Comparison of ENCODE assay signal across 1 cellular context in genomic region chr18:32919799-32920198, GRCh38.
A peak's percentile ranks its signal among the peaks of the same experiment; 100 is the strongest.
TF ChIP-seq lines count a peak whose summit lies in the region.

No MANE protein-coding gene starts in this region.

TF ChIP-seq in HepG2, 621 proteins besides CTCF, POLR2A, EP300 and RAD21 (continued from another document and continues in another):
- TF ChIP-seq, protein P1, sequence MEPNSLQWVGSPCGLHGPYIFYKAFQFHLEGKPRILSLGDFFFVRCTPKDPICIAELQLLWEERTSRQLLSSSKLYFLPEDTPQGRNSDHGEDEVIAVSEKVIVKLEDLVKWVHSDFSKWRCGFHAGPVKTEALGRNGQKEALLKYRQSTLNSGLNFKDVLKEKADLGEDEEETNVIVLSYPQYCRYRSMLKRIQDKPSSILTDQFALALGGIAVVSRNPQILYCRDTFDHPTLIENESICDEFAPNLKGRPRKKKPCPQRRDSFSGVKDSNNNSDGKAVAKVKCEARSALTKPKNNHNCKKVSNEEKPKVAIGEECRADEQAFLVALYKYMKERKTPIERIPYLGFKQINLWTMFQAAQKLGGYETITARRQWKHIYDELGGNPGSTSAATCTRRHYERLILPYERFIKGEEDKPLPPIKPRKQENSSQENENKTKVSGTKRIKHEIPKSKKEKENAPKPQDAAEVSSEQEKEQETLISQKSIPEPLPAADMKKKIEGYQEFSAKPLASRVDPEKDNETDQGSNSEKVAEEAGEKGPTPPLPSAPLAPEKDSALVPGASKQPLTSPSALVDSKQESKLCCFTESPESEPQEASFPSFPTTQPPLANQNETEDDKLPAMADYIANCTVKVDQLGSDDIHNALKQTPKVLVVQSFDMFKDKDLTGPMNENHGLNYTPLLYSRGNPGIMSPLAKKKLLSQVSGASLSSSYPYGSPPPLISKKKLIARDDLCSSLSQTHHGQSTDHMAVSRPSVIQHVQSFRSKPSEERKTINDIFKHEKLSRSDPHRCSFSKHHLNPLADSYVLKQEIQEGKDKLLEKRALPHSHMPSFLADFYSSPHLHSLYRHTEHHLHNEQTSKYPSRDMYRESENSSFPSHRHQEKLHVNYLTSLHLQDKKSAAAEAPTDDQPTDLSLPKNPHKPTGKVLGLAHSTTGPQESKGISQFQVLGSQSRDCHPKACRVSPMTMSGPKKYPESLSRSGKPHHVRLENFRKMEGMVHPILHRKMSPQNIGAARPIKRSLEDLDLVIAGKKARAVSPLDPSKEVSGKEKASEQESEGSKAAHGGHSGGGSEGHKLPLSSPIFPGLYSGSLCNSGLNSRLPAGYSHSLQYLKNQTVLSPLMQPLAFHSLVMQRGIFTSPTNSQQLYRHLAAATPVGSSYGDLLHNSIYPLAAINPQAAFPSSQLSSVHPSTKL (CRISPR knock-in tag; IDR thresholded peaks at IDR 0.05), result peak; percentile 66
- TF ChIP-seq GATAD1 (CRISPR knock-in tag; IDR thresholded peaks at IDR 0.05), result no peak
- TF ChIP-seq ZNF317 (CRISPR knock-in tag; IDR thresholded peaks at IDR 0.05), result no peak
- TF ChIP-seq RFX1 (IDR thresholded peaks at IDR 0.05), result no peak
- peak; percentile 32; the same call in 1 of the 2 replicates for TF ChIP-seq ZNF788 (CRISPR knock-in tag; IDR thresholded peaks at IDR 0.05; ENCODE audit: borderline replicate concordance)
- TF ChIP-seq ZNF639 (CRISPR knock-in tag; conservative IDR thresholded peaks at IDR 0.05), result no peak
- TF ChIP-seq ZNF709 (CRISPR knock-in tag; IDR thresholded peaks at IDR 0.05), result no peak
- peak; percentile 46; the same call in 1 of the 2 replicates for TF ChIP-seq POGZ (CRISPR knock-in tag; IDR thresholded peaks at IDR 0.05)
- TF ChIP-seq, protein P2, sequence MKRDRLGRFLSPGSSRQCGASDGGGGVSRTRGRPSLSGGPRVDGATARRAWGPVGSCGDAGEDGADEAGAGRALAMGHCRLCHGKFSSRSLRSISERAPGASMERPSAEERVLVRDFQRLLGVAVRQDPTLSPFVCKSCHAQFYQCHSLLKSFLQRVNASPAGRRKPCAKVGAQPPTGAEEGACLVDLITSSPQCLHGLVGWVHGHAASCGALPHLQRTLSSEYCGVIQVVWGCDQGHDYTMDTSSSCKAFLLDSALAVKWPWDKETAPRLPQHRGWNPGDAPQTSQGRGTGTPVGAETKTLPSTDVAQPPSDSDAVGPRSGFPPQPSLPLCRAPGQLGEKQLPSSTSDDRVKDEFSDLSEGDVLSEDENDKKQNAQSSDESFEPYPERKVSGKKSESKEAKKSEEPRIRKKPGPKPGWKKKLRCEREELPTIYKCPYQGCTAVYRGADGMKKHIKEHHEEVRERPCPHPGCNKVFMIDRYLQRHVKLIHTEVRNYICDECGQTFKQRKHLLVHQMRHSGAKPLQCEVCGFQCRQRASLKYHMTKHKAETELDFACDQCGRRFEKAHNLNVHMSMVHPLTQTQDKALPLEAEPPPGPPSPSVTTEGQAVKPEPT (CRISPR knock-in tag; IDR thresholded peaks at IDR 0.05; ENCODE audit: low read depth), result no peak
- TF ChIP-seq, protein P3, sequence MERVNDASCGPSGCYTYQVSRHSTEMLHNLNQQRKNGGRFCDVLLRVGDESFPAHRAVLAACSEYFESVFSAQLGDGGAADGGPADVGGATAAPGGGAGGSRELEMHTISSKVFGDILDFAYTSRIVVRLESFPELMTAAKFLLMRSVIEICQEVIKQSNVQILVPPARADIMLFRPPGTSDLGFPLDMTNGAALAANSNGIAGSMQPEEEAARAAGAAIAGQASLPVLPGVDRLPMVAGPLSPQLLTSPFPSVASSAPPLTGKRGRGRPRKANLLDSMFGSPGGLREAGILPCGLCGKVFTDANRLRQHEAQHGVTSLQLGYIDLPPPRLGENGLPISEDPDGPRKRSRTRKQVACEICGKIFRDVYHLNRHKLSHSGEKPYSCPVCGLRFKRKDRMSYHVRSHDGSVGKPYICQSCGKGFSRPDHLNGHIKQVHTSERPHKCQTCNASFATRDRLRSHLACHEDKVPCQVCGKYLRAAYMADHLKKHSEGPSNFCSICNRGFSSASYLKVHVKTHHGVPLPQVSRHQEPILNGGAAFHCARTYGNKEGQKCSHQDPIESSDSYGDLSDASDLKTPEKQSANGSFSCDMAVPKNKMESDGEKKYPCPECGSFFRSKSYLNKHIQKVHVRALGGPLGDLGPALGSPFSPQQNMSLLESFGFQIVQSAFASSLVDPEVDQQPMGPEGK (CRISPR knock-in tag; IDR thresholded peaks at IDR 0.05), result peak; percentile 27; the same call in 1 of the 2 replicates
- peak; percentile 38; the same call in 1 of the 2 replicates for TF ChIP-seq FOXA3 (CRISPR knock-in tag; IDR thresholded peaks at IDR 0.05)
- TF ChIP-seq ZNF766 (CRISPR knock-in tag; IDR thresholded peaks at IDR 0.05; ENCODE audit: borderline replicate concordance), result no peak
- no peak for TF ChIP-seq NKX3-1 (CRISPR knock-in tag; IDR thresholded peaks at IDR 0.05)
- peak; percentile 93 for TF ChIP-seq SMC3 (IDR thresholded peaks at IDR 0.05; ENCODE audit: low read length)
- TF ChIP-seq FOXK2 (IDR thresholded peaks at IDR 0.05), result no peak
- TF ChIP-seq ZNF253 (CRISPR knock-in tag; IDR thresholded peaks at IDR 0.05; ENCODE audit: borderline replicate concordance), result no peak
- TF ChIP-seq, protein P4, sequence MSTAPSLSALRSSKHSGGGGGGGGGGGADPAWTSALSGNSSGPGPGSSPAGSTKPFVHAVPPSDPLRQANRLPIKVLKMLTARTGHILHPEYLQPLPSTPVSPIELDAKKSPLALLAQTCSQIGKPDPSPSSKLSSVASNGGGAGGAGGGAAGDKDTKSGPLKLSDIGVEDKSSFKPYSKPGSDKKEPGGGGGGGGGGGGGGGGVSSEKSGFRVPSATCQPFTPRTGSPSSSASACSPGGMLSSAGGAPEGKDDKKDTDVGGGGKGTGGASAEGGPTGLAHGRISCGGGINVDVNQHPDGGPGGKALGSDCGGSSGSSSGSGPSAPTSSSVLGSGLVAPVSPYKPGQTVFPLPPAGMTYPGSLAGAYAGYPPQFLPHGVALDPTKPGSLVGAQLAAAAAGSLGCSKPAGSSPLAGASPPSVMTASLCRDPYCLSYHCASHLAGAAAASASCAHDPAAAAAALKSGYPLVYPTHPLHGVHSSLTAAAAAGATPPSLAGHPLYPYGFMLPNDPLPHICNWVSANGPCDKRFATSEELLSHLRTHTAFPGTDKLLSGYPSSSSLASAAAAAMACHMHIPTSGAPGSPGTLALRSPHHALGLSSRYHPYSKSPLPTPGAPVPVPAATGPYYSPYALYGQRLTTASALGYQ (CRISPR knock-in tag; IDR thresholded peaks at IDR 0.05), result no peak
- TF ChIP-seq RNF2 (conservative IDR thresholded peaks at IDR 0.05; ENCODE audit: low read depth), result no peak
- TF ChIP-seq TIGD3 (CRISPR knock-in tag; IDR thresholded peaks at IDR 0.05; ENCODE audit: borderline replicate concordance), result no peak
- TF ChIP-seq, protein P5, sequence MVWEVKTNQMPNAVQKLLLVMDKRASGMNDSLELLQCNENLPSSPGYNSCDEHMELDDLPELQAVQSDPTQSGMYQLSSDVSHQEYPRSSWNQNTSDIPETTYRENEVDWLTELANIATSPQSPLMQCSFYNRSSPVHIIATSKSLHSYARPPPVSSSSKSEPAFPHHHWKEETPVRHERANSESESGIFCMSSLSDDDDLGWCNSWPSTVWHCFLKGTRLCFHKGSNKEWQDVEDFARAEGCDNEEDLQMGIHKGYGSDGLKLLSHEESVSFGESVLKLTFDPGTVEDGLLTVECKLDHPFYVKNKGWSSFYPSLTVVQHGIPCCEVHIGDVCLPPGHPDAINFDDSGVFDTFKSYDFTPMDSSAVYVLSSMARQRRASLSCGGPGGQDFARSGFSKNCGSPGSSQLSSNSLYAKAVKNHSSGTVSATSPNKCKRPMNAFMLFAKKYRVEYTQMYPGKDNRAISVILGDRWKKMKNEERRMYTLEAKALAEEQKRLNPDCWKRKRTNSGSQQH (CRISPR knock-in tag; IDR thresholded peaks at IDR 0.05; ENCODE audit: low read depth), result no peak
- TF ChIP-seq, protein P6, sequence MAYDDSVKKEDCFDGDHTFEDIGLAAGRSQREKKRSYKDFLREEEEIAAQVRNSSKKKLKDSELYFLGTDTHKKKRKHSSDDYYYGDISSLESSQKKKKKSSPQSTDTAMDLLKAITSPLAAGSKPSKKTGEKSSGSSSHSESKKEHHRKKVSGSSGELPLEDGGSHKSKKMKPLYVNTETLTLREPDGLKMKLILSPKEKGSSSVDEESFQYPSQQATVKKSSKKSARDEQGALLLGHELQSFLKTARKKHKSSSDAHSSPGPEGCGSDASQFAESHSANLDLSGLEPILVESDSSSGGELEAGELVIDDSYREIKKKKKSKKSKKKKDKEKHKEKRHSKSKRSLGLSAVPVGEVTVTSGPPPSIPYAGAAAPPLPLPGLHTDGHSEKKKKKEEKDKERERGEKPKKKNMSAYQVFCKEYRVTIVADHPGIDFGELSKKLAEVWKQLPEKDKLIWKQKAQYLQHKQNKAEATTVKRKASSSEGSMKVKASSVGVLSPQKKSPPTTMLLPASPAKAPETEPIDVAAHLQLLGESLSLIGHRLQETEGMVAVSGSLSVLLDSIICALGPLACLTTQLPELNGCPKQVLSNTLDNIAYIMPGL (CRISPR knock-in tag; IDR thresholded peaks at IDR 0.05; ENCODE audit: borderline replicate concordance in 1 of 2, low read depth in 1 of 2), result peak; percentile 24 to 67; a peak in 3 of 4 replicates
- 0 out of 2 replicates have a peak, but pooled peaks have one; percentile 19 for TF ChIP-seq HOMEZ (CRISPR knock-in tag; IDR thresholded peaks at IDR 0.05; ENCODE audit: low read depth)
- TF ChIP-seq ZNF282 (IDR thresholded peaks at IDR 0.05; ENCODE audit: partially characterized antibody), result no peak
- TF ChIP-seq ZC3H4 (CRISPR knock-in tag; IDR thresholded peaks at IDR 0.05; ENCODE audit: borderline replicate concordance), result no peak
- peak; percentile 42; the same call in 1 of the 2 replicates for TF ChIP-seq FOXK1 (CRISPR knock-in tag; IDR thresholded peaks at IDR 0.05; ENCODE audit: borderline replicate concordance, low read depth)
- no peak for TF ChIP-seq ZNF724P (CRISPR knock-in tag; IDR thresholded peaks at IDR 0.05; ENCODE audit: borderline replicate concordance)
- no peak for TF ChIP-seq ZNF232 (CRISPR knock-in tag; IDR thresholded peaks at IDR 0.05; ENCODE audit: borderline replicate concordance)
- TF ChIP-seq E2F5 (CRISPR knock-in tag; conservative IDR thresholded peaks at IDR 0.05), result no peak
- no peak for TF ChIP-seq NR2C2 (CRISPR knock-in tag; IDR thresholded peaks at IDR 0.05; ENCODE audit: borderline replicate concordance)
- no peak for TF ChIP-seq HNF4A (CRISPR knock-in tag; IDR thresholded peaks at IDR 0.05)
- TF ChIP-seq ZNF660 (CRISPR knock-in tag; IDR thresholded peaks at IDR 0.05; ENCODE audit: borderline replicate concordance, low read depth), result no peak
- TF ChIP-seq ZNF414 (CRISPR knock-in tag; IDR thresholded peaks at IDR 0.05), result no peak
- TF ChIP-seq STAG1 (CRISPR knock-in tag; IDR thresholded peaks at IDR 0.05), result peak; percentile 93
- no peak for TF ChIP-seq ZNF501 (CRISPR knock-in tag; IDR thresholded peaks at IDR 0.05)
